ENCODE assay signal across 22 cellular contexts in genomic region chr7:143123326-143123725, GRCh38. TPM values are rescaled to one million over a fixed set of nuclear protein-coding genes. Genes with fewer than 3 reads are reported as not detected.
"Had no signal": no experiment of that assay in that cellular context is flagged by ENCODE, and none has a peak within 500 bp of the region (broad histone marks: within the 10 kb centered on the region; RNA-seq: fewer than 3 reads in every experiment).

No MANE protein-coding gene starts in this region.

RNA-seq across cellular contexts. Expression of gene PIP, which starts 8.6 kb away (rescaled TPM):
- total RNA-seq: activated CD4-positive, alpha-beta memory T cell treated with anti-CD3 and anti-CD28 coated beads, Interleukin-2, amount 10 ng/mL, durations not matched to agents 7 days and 5 days; activated CD4-positive, alpha-beta T cell treated with anti-CD3 and anti-CD28 coated beads for 36 hours; activated CD4-positive, alpha-beta T cell treated with anti-CD3 and anti-CD28 coated beads, Interleukin-2, amount 10 ng/mL, durations not matched to agents 7 days and 5 days; activated CD8-positive, alpha-beta memory T cell treated with anti-CD3 and anti-CD28 coated beads for 36 hours; activated naive CD4-positive, alpha-beta T cell treated with anti-CD3 and anti-CD28 coated beads for 36 hours; activated naive CD4-positive, alpha-beta T cell treated with anti-CD3 and anti-CD28 coated beads, Interleukin-2, amount 50 U/mL, for 72 hours; activated naive CD8-positive, alpha-beta T cell treated with anti-CD3 and anti-CD28 coated beads for 36 hours; activated T-cell treated with anti-CD3 and anti-CD28 coated beads, Interleukin-2, amount 50 U/mL, for 4 hours; activated T-cell treated with anti-CD3 and anti-CD28 coated beads, Interleukin-2, amount 50 U/mL, for 72 hours; activated T-helper 1 cell treated with anti-CD3 and anti-CD28 coated beads, Interleukin-12 subunit alpha, Interleukin-12 subunit beta, Interleukin-2, Interleukin-4 antibody, amounts not matched to agents 30 ng/mL and 10 ng/mL and 1 ng/mL, durations not matched to agents 14 hours and 24 hours and 36 hours; activated T-helper 17 cell treated with anti-CD3 and anti-CD28 coated beads, Interleukin-2, amount 50 U/mL, for 72 hours; adrenal gland; aorta; astrocyte; body of pancreas; cardiac septum; cerebellum; T-helper 1 cell treated with Interleukin-12 subunit alpha and Interleukin-12 subunit beta and Interleukin-4 antibody, amounts not matched to agents 30 ng/mL and 1 ng/mL, for 36 hours; T-helper 17 cell; T-helper 2 cell treated with Interferon-gamma antibody and Interleukin-4, amounts not matched to agents 100 ng/mL and 5 ng/mL, for 36 hours; WTC11 had no signal
- polyA plus RNA-seq: adrenal gland, aorta had no signal

RNA-seq across cellular contexts. Expression of gene TAS2R39, which starts 59.9 kb away (rescaled TPM):
- total RNA-seq: activated CD4-positive, alpha-beta memory T cell treated with anti-CD3 and anti-CD28 coated beads, Interleukin-2, amount 10 ng/mL, durations not matched to agents 7 days and 5 days; activated CD4-positive, alpha-beta T cell treated with anti-CD3 and anti-CD28 coated beads for 36 hours; activated CD4-positive, alpha-beta T cell treated with anti-CD3 and anti-CD28 coated beads, Interleukin-2, amount 10 ng/mL, durations not matched to agents 7 days and 5 days; activated CD8-positive, alpha-beta memory T cell treated with anti-CD3 and anti-CD28 coated beads for 36 hours; activated naive CD4-positive, alpha-beta T cell treated with anti-CD3 and anti-CD28 coated beads for 36 hours; activated naive CD4-positive, alpha-beta T cell treated with anti-CD3 and anti-CD28 coated beads, Interleukin-2, amount 50 U/mL, for 72 hours; activated naive CD8-positive, alpha-beta T cell treated with anti-CD3 and anti-CD28 coated beads for 36 hours; activated T-cell treated with anti-CD3 and anti-CD28 coated beads, Interleukin-2, amount 50 U/mL, for 4 hours; activated T-cell treated with anti-CD3 and anti-CD28 coated beads, Interleukin-2, amount 50 U/mL, for 72 hours; activated T-helper 1 cell treated with anti-CD3 and anti-CD28 coated beads, Interleukin-12 subunit alpha, Interleukin-12 subunit beta, Interleukin-2, Interleukin-4 antibody, amounts not matched to agents 30 ng/mL and 10 ng/mL and 1 ng/mL, durations not matched to agents 14 hours and 24 hours and 36 hours; activated T-helper 17 cell treated with anti-CD3 and anti-CD28 coated beads, Interleukin-2, amount 50 U/mL, for 72 hours; adrenal gland; aorta; astrocyte; body of pancreas; breast epithelium; cardiac septum; cerebellum; T-helper 1 cell treated with Interleukin-12 subunit alpha and Interleukin-12 subunit beta and Interleukin-4 antibody, amounts not matched to agents 30 ng/mL and 1 ng/mL, for 36 hours; T-helper 17 cell; T-helper 2 cell treated with Interferon-gamma antibody and Interleukin-4, amounts not matched to agents 100 ng/mL and 5 ng/mL, for 36 hours; WTC11 had no signal
- polyA plus RNA-seq: adrenal gland, aorta had no signal
